In genomic region chr6:107207251-107207890, GRCh38 we compare ENCODE assay signal across 20 cellular contexts.
"Had no signal": no experiment of that assay in that cellular context is flagged by ENCODE, and none has a peak within 500 bp of the region (broad histone marks: within the 10 kb centered on the region; RNA-seq: fewer than 3 reads in every experiment).

No MANE protein-coding gene starts in this region.

- H3K4me2 ChIP-seq: KMS-11, SK-N-SH had no signal

- H3K9ac ChIP-seq: KMS-11, SK-N-SH had no signal

- H3K27ac ChIP-seq: KMS-11, SJSA1 had no signal

- H3K4me3 ChIP-seq: SJSA1 had no signal

- H3K9me2 ChIP-seq: SK-N-SH had no signal

- H3K9me3 ChIP-seq: SJSA1, SK-N-SH had no signal

- H3K27me3 ChIP-seq: SJSA1 had no signal

- H3K36me3 ChIP-seq: SJSA1 had no signal

- H3K4me1 ChIP-seq: SJSA1 had no signal

- DNase-seq: IMR-90, NCI-H1092 treated with DMSO at 0.1 percent for 48 hours, NCI-H1436, NCI-H187, NCI-H2029, NCI-H2081 treated with DMSO at 0.1 percent for 48 hours, NCI-H2171, NCI-H226, NCI-H446, NCI-H510A, NCI-H524 treated with DMSO at 0.1 percent for 48 hours, NCI-H69, NCI-H774, Right ventricle myocardium superior, RPMI8226, SIG-M5, SK-N-SH, SW 1271 had no signal
